ENCODE assay signal across 8 cellular contexts in genomic region chr4:127579821-127580220, GRCh38.
"Had no signal": no experiment of that assay in that cellular context is flagged by ENCODE, and none has a peak within 500 bp of the region (broad histone marks: within the 10 kb centered on the region; RNA-seq: fewer than 3 reads in every experiment).

No MANE protein-coding gene starts in this region.

- H3K27ac Mint-ChIP-seq: HFFc6, IgD-negative memory B cell had no signal

- ATAC-seq: HCT116 had no signal

- DNase-seq: GM23248, GOT3, H7, HFFc6 had no signal

- H3K27me3 Mint-ChIP-seq: IgD-negative memory B cell had no signal

- H3K4me1 Mint-ChIP-seq: IgD-negative memory B cell had no signal

- H3K4me3 Mint-ChIP-seq: HFFc6, IgD-negative memory B cell had no signal

- H2AFZ ChIP-seq: GM23248 had no signal

- H3K9ac ChIP-seq: GM23248 had no signal

- H3K9me3 ChIP-seq: HAP-1 had no signal

- H3K27ac ChIP-seq: GM23248, HL-60 had no signal

- H3K9me3 Mint-ChIP-seq: HFFc6 had no signal

- H3K36me3 ChIP-seq: HAP-1 had no signal

- H3K4me3 ChIP-seq: GM23248, HAP-1 had no signal
